Comparison of ENCODE assay signal across 1 cellular context in the genomic region with DNA sequence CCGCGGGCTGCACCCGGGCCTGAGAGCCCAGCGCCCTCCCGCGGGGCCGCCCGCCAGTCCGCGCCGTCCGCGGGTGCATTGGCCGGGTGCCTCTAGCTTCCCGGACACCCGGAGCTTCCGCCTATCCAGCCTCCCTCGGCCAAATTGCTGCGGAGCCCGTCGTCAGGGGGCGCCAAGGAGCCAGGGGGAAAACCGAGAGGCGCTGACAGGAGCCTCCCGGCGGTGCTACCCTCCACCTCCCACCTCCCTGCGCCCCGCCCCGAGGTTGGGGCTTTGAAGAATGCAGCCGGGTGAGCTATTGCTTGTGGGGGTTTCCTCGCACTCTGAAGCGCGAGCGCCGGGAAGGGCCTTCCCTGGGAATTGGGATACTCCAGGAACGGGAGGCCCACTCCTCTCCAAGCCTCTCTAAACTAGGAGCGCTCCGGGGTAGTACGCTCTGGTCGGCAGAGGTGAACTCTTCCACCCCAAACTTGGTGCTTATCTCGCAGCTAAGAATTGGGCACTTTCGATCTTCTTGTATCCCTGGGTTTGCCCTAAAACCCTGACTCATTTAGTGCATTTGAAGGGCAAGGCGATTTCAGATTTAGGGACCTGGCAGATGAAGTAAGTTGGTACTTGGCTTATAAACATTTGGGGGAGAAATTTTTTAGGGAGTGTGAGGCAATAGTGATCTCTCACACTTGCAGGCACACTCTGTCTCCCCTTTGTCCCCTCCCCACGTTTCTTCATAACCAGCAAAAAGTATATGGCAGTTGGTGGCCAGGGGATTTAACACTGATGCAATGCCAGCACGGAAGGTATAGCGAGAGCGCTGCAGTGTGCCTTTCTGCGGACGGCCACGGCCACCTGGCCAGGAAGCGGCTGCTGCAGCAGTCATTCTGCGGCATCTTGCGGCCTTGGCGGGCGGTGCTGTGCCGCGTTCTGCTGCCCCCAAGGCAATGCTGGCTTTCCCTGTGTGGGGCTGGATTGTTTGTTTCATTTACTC.
TF ChIP-seq lines count a peak whose summit lies in the region.

No MANE protein-coding gene starts in this region.

TF ChIP-seq in K562, 482 proteins besides CTCF, POLR2A, EP300 and RAD21 (continued from another document and continues in another):
- TF ChIP-seq, protein P1, sequence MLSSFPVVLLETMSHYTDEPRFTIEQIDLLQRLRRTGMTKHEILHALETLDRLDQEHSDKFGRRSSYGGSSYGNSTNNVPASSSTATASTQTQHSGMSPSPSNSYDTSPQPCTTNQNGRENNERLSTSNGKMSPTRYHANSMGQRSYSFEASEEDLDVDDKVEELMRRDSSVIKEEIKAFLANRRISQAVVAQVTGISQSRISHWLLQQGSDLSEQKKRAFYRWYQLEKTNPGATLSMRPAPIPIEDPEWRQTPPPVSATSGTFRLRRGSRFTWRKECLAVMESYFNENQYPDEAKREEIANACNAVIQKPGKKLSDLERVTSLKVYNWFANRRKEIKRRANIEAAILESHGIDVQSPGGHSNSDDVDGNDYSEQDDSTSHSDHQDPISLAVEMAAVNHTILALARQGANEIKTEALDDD (IDR thresholded peaks at IDR 0.05), result no peak
- TF ChIP-seq FOXP1 (CRISPR knock-in tag; IDR thresholded peaks at IDR 0.05) (no peak), NFE2 (IDR thresholded peaks at IDR 0.05; ENCODE audit: low read depth) (peak; percentile 31; the same call in 1 of the 2 replicates), POLR2B (IDR thresholded peaks at IDR 0.05; ENCODE audit: low read depth, partially characterized antibody) (no peak), NFIC (IDR thresholded peaks at IDR 0.05) (peak; percentile 65; the same call in 1 of the 2 replicates), ZBTB17 (CRISPR knock-in tag; IDR thresholded peaks at IDR 0.05) (no peak), ZNF431 (CRISPR knock-in tag; IDR thresholded peaks at IDR 0.05) (no peak), PYGO2 (tag; IDR thresholded peaks at IDR 0.05) (no peak)
- TF ChIP-seq, protein P2, sequence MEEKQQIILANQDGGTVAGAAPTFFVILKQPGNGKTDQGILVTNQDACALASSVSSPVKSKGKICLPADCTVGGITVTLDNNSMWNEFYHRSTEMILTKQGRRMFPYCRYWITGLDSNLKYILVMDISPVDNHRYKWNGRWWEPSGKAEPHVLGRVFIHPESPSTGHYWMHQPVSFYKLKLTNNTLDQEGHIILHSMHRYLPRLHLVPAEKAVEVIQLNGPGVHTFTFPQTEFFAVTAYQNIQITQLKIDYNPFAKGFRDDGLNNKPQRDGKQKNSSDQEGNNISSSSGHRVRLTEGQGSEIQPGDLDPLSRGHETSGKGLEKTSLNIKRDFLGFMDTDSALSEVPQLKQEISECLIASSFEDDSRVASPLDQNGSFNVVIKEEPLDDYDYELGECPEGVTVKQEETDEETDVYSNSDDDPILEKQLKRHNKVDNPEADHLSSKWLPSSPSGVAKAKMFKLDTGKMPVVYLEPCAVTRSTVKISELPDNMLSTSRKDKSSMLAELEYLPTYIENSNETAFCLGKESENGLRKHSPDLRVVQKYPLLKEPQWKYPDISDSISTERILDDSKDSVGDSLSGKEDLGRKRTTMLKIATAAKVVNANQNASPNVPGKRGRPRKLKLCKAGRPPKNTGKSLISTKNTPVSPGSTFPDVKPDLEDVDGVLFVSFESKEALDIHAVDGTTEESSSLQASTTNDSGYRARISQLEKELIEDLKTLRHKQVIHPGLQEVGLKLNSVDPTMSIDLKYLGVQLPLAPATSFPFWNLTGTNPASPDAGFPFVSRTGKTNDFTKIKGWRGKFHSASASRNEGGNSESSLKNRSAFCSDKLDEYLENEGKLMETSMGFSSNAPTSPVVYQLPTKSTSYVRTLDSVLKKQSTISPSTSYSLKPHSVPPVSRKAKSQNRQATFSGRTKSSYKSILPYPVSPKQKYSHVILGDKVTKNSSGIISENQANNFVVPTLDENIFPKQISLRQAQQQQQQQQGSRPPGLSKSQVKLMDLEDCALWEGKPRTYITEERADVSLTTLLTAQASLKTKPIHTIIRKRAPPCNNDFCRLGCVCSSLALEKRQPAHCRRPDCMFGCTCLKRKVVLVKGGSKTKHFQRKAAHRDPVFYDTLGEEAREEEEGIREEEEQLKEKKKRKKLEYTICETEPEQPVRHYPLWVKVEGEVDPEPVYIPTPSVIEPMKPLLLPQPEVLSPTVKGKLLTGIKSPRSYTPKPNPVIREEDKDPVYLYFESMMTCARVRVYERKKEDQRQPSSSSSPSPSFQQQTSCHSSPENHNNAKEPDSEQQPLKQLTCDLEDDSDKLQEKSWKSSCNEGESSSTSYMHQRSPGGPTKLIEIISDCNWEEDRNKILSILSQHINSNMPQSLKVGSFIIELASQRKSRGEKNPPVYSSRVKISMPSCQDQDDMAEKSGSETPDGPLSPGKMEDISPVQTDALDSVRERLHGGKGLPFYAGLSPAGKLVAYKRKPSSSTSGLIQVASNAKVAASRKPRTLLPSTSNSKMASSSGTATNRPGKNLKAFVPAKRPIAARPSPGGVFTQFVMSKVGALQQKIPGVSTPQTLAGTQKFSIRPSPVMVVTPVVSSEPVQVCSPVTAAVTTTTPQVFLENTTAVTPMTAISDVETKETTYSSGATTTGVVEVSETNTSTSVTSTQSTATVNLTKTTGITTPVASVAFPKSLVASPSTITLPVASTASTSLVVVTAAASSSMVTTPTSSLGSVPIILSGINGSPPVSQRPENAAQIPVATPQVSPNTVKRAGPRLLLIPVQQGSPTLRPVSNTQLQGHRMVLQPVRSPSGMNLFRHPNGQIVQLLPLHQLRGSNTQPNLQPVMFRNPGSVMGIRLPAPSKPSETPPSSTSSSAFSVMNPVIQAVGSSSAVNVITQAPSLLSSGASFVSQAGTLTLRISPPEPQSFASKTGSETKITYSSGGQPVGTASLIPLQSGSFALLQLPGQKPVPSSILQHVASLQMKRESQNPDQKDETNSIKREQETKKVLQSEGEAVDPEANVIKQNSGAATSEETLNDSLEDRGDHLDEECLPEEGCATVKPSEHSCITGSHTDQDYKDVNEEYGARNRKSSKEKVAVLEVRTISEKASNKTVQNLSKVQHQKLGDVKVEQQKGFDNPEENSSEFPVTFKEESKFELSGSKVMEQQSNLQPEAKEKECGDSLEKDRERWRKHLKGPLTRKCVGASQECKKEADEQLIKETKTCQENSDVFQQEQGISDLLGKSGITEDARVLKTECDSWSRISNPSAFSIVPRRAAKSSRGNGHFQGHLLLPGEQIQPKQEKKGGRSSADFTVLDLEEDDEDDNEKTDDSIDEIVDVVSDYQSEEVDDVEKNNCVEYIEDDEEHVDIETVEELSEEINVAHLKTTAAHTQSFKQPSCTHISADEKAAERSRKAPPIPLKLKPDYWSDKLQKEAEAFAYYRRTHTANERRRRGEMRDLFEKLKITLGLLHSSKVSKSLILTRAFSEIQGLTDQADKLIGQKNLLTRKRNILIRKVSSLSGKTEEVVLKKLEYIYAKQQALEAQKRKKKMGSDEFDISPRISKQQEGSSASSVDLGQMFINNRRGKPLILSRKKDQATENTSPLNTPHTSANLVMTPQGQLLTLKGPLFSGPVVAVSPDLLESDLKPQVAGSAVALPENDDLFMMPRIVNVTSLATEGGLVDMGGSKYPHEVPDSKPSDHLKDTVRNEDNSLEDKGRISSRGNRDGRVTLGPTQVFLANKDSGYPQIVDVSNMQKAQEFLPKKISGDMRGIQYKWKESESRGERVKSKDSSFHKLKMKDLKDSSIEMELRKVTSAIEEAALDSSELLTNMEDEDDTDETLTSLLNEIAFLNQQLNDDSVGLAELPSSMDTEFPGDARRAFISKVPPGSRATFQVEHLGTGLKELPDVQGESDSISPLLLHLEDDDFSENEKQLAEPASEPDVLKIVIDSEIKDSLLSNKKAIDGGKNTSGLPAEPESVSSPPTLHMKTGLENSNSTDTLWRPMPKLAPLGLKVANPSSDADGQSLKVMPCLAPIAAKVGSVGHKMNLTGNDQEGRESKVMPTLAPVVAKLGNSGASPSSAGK (IDR thresholded peaks at IDR 0.05), result no peak; the same call in 1 of the 2 replicates
- TF ChIP-seq, protein P3, sequence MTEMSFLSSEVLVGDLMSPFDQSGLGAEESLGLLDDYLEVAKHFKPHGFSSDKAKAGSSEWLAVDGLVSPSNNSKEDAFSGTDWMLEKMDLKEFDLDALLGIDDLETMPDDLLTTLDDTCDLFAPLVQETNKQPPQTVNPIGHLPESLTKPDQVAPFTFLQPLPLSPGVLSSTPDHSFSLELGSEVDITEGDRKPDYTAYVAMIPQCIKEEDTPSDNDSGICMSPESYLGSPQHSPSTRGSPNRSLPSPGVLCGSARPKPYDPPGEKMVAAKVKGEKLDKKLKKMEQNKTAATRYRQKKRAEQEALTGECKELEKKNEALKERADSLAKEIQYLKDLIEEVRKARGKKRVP (CRISPR knock-in tag; IDR thresholded peaks at IDR 0.05), result no peak
- TF ChIP-seq, protein P4, sequence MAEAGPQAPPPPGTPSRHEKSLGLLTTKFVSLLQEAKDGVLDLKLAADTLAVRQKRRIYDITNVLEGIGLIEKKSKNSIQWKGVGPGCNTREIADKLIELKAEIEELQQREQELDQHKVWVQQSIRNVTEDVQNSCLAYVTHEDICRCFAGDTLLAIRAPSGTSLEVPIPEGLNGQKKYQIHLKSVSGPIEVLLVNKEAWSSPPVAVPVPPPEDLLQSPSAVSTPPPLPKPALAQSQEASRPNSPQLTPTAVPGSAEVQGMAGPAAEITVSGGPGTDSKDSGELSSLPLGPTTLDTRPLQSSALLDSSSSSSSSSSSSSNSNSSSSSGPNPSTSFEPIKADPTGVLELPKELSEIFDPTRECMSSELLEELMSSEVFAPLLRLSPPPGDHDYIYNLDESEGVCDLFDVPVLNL (CRISPR knock-in tag; IDR thresholded peaks at IDR 0.05; ENCODE audit: low read depth), result no peak
- TF ChIP-seq, protein P5, sequence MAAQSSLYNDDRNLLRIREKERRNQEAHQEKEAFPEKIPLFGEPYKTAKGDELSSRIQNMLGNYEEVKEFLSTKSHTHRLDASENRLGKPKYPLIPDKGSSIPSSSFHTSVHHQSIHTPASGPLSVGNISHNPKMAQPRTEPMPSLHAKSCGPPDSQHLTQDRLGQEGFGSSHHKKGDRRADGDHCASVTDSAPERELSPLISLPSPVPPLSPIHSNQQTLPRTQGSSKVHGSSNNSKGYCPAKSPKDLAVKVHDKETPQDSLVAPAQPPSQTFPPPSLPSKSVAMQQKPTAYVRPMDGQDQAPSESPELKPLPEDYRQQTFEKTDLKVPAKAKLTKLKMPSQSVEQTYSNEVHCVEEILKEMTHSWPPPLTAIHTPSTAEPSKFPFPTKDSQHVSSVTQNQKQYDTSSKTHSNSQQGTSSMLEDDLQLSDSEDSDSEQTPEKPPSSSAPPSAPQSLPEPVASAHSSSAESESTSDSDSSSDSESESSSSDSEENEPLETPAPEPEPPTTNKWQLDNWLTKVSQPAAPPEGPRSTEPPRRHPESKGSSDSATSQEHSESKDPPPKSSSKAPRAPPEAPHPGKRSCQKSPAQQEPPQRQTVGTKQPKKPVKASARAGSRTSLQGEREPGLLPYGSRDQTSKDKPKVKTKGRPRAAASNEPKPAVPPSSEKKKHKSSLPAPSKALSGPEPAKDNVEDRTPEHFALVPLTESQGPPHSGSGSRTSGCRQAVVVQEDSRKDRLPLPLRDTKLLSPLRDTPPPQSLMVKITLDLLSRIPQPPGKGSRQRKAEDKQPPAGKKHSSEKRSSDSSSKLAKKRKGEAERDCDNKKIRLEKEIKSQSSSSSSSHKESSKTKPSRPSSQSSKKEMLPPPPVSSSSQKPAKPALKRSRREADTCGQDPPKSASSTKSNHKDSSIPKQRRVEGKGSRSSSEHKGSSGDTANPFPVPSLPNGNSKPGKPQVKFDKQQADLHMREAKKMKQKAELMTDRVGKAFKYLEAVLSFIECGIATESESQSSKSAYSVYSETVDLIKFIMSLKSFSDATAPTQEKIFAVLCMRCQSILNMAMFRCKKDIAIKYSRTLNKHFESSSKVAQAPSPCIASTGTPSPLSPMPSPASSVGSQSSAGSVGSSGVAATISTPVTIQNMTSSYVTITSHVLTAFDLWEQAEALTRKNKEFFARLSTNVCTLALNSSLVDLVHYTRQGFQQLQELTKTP (IDR thresholded peaks at IDR 0.05; ENCODE audit: low read depth in 1 of 2, partially characterized antibody in 2 of 2), result no peak
- TF ChIP-seq, protein P6, sequence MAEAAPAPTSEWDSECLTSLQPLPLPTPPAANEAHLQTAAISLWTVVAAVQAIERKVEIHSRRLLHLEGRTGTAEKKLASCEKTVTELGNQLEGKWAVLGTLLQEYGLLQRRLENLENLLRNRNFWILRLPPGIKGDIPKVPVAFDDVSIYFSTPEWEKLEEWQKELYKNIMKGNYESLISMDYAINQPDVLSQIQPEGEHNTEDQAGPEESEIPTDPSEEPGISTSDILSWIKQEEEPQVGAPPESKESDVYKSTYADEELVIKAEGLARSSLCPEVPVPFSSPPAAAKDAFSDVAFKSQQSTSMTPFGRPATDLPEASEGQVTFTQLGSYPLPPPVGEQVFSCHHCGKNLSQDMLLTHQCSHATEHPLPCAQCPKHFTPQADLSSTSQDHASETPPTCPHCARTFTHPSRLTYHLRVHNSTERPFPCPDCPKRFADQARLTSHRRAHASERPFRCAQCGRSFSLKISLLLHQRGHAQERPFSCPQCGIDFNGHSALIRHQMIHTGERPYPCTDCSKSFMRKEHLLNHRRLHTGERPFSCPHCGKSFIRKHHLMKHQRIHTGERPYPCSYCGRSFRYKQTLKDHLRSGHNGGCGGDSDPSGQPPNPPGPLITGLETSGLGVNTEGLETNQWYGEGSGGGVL (CRISPR knock-in tag; IDR thresholded peaks at IDR 0.05), result no peak
- TF ChIP-seq, protein P7, sequence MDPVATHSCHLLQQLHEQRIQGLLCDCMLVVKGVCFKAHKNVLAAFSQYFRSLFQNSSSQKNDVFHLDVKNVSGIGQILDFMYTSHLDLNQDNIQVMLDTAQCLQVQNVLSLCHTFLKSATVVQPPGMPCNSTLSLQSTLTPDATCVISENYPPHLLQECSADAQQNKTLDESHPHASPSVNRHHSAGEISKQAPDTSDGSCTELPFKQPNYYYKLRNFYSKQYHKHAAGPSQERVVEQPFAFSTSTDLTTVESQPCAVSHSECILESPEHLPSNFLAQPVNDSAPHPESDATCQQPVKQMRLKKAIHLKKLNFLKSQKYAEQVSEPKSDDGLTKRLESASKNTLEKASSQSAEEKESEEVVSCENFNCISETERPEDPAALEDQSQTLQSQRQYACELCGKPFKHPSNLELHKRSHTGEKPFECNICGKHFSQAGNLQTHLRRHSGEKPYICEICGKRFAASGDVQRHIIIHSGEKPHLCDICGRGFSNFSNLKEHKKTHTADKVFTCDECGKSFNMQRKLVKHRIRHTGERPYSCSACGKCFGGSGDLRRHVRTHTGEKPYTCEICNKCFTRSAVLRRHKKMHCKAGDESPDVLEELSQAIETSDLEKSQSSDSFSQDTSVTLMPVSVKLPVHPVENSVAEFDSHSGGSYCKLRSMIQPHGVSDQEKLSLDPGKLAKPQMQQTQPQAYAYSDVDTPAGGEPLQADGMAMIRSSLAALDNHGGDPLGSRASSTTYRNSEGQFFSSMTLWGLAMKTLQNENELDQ (CRISPR knock-in tag; IDR thresholded peaks at IDR 0.05; ENCODE audit: borderline replicate concordance), result no peak
